8 cellular contexts compared by ENCODE assay signal in genomic region chr13:78022164-78022877, GRCh38.
DNase-seq lines count a peak whose midpoint lies in the region; ATAC-seq lines count a peak whose summit lies in the region.

No MANE protein-coding gene starts in this region.

- no peaks in the 10 kb centered on the region for H3K27me3 Mint-ChIP-seq in activated T-cell treated with anti-CD3 and anti-CD28 coated beads, Interleukin-2, amount 50 U/mL, for 72 hours (ENCODE audit: low read depth)

- peaks cover 2 to 10% of the 10 kb centered on the region in 2 donors for H3K36me3 Mint-ChIP-seq in activated T-cell treated with anti-CD3 and anti-CD28 coated beads, Interleukin-2, amount 50 U/mL, for 72 hours (ENCODE audit: insufficient read depth in 2 of 2)

- DNase-seq in activated T-cell treated with anti-CD3 and anti-CD28 coated beads for 1 hour (ENCODE audit: low read depth) (peak; percentile 4), NOMO-1 (lab: John Stamatoyannopoulos, UW; ENCODE audit: unreplicated experiment in 2 of 2) (peak; percentile 76 to 95), iris pigment epithelial cell (ENCODE audit: low read depth) (peak; percentile 68), COR-L47 (lab: John Stamatoyannopoulos, UW) (no peak)
- DNase-seq in activated T-cell treated with anti-CD3 and anti-CD28 coated beads, Interleukin-2, amount 50 U/mL, for 1 hour, result no peak
- DNase-seq in activated T-cell treated with anti-CD3 and anti-CD28 coated beads, Interleukin-2, amount 50 U/mL, for 72 hours, result peak; percentile 55 to 69
- DNase-seq in stimulated activated CD8-positive, alpha-beta memory T cell treated with anti-CD3 and anti-CD28 coated beads, Interleukin-7, amount 100 ng/mL, for 24 hours (ENCODE audit: low read depth), result peak; percentile 1

- peak; percentile 100 for ATAC-seq in HG02885 (IDR thresholded peaks at IDR 0.05; ENCODE audit: poor library complexity, unreplicated experiment)
- ATAC-seq in activated T-cell treated with anti-CD3 and anti-CD28 coated beads, Interleukin-2, amount 50 U/mL, for 72 hours (replicated peaks in 1 of 2), result peak; percentile 99

- peaks cover 2 to 7% of the 10 kb centered on the region in 2 donors for H3K9me3 Mint-ChIP-seq in activated T-cell treated with anti-CD3 and anti-CD28 coated beads, Interleukin-2, amount 50 U/mL, for 72 hours

- H3K27ac Mint-ChIP-seq in activated T-cell treated with anti-CD3 and anti-CD28 coated beads, Interleukin-2, amount 50 U/mL, for 72 hours, result no peak overlapping the region

- H3K4me3 Mint-ChIP-seq in activated T-cell treated with anti-CD3 and anti-CD28 coated beads, Interleukin-2, amount 50 U/mL, for 72 hours, result peak overlapping the region in 1 of 2 donors; percentile 18

- H3K4me1 Mint-ChIP-seq in activated T-cell treated with anti-CD3 and anti-CD28 coated beads, Interleukin-2, amount 50 U/mL, for 72 hours (ENCODE audit: low read depth), result peaks cover 25% of the 10 kb centered on the region

Comparison
In these comparisons a context has a peak if more than half of its experiments do, and no peak if none do; other contexts are left out.
1. DNase-seq: peak in activated T-cell treated with anti-CD3 and anti-CD28 coated beads for 1 hour (single experiment), NOMO-1 (2 of 2), activated T-cell treated with anti-CD3 and anti-CD28 coated beads, Interleukin-2, amount 50 U/mL, for 72 hours (2 of 2), iris pigment epithelial cell (single experiment) and stimulated activated CD8-positive, alpha-beta memory T cell treated with anti-CD3 and anti-CD28 coated beads, Interleukin-7, amount 100 ng/mL, for 24 hours (single experiment); none in activated T-cell treated with anti-CD3 and anti-CD28 coated beads, Interleukin-2, amount 50 U/mL, for 1 hour (single experiment) and COR-L47 (single experiment).